26 cellular contexts compared by ENCODE assay signal in the genomic region with DNA sequence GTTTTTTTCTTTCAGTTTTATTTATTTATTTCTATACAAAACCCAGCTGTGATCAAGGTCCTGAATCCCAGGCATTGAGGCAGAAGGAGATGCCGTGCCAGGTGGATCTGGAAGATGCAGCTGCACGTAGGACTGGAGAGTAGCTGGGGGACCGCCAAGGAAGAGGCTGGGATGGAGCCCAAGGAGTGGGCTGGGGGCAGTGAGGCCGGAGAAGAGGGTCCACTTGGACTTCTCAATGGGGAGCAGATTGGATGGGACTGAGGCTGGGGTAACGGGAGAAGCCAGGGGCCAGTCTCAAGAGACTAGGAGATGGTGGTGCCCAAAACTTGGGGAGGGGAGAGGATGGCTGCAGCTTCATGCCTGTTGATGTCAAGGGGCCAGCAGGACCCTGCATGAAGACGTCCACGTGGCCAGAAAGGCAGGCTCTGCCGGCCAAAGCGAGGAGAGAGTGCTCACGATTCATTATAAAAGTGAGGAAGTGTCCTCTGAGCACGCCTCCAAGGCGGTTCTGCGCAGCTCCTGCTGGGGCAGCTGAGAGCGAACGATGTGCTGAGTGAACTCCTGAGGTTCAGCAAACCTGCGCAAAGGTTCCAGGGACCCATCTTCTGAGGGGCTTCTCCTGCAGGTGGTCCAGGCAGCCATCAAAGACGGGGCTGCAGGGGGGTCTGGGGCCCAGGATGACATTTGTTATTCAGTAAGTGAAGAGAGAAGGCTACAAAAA.
"Had no signal": no experiment of that assay in that cellular context is flagged by ENCODE, and none has a peak within 500 bp of the region (broad histone marks: within the 10 kb centered on the region; RNA-seq: fewer than 3 reads in every experiment).

No MANE protein-coding gene starts in this region.

- H3K4me1 ChIP-seq: ascending aorta, body of pancreas had no signal

- H3K36me3 Mint-ChIP-seq: activated naive CD4-positive, alpha-beta T cell treated with anti-CD3 and anti-CD28 coated beads, Interleukin-2, amount 50 U/mL, for 72 hours had no signal

- H3K4me1 Mint-ChIP-seq: activated naive CD8-positive, alpha-beta T cell treated with anti-CD3 and anti-CD28 coated beads, Interleukin-2, amount 50 U/mL, for 24 hours had no signal

- H3K36me3 ChIP-seq: ascending aorta had no signal

- H3K27ac ChIP-seq: ascending aorta, body of pancreas had no signal

- H3K4me3 Mint-ChIP-seq: activated CD8-positive, alpha-beta T cell treated with anti-CD3 and anti-CD28 coated beads for 36 hours; activated naive CD8-positive, alpha-beta T cell treated with anti-CD3 and anti-CD28 coated beads, Interleukin-2, amount 50 U/mL, for 24 hours; activated T-helper 1 cell treated with anti-CD3 and anti-CD28 coated beads, Interleukin-12 subunit alpha, Interleukin-12 subunit beta, Interleukin-2, Interleukin-4 antibody, amounts not matched to agents 30 ng/mL and 10 ng/mL and 1 ng/mL, durations not matched to agents 14 hours and 24 hours and 36 hours; T-helper 1 cell treated with Interleukin-12 subunit alpha and Interleukin-12 subunit beta and Interleukin-4 antibody, amounts not matched to agents 30 μg/mL and 1 μg/mL, for 36 hours had no signal

- H3K9me3 Mint-ChIP-seq: activated naive CD4-positive, alpha-beta T cell treated with anti-CD3 and anti-CD28 coated beads, Interleukin-2, amount 50 U/mL, for 72 hours; activated naive CD8-positive, alpha-beta T cell treated with anti-CD3 and anti-CD28 coated beads, Interleukin-2, amount 50 U/mL, for 24 hours; activated T-helper 1 cell treated with anti-CD3 and anti-CD28 coated beads, Interleukin-12 subunit alpha, Interleukin-12 subunit beta, Interleukin-2, Interleukin-4 antibody, amounts not matched to agents 30 ng/mL and 10 ng/mL and 1 ng/mL, durations not matched to agents 14 hours and 24 hours and 36 hours; T-helper 1 cell treated with Interleukin-12 subunit alpha and Interleukin-12 subunit beta and Interleukin-4 antibody, amounts not matched to agents 30 μg/mL and 1 μg/mL, for 36 hours had no signal

- DNase-seq: activated CD4-positive, alpha-beta T cell treated with anti-CD3 and anti-CD28 coated beads for 4 hours; activated CD8-positive, alpha-beta memory T cell treated with anti-CD3 and anti-CD28 coated beads, Interleukin-2, amount 50 U/mL, for 4 hours; activated CD8-positive, alpha-beta T cell treated with anti-CD3 and anti-CD28 coated beads for 36 hours; activated effector memory CD4-positive, alpha-beta T cell treated with Interleukin-2 at 50 U/mL for 16 hours; activated naive CD4-positive, alpha-beta T cell; activated naive CD8-positive, alpha-beta T cell treated with anti-CD3 and anti-CD28 coated beads, Interleukin-2, amount 50 U/mL, for 24 hours; activated T-cell treated with anti-CD3 and anti-CD28 coated beads, Interleukin-2, amount 50 U/mL, for 1 hour; amniotic stem cell; body of pancreas; KBM-7; MV-4-11; NCI-H1105; NCI-H1436; NCI-H1694 treated with DMSO at 0.1 percent for 48 hours; NCI-H2029 treated with DMSO at 0.1 percent for 48 hours; NCI-H345; NCI-H510A; NCI-H526 treated with DMSO at 0.1 percent for 48 hours; NCI-H82; SHP77 had no signal

- H3K27me3 Mint-ChIP-seq: activated CD8-positive, alpha-beta T cell treated with anti-CD3 and anti-CD28 coated beads for 36 hours had no signal

- H3K27me3 ChIP-seq: ascending aorta, body of pancreas had no signal

- ATAC-seq: activated CD4-positive, CD25-positive, alpha-beta regulatory T cell treated with anti-CD3 and anti-CD28 coated beads, Interleukin-2, amount 50 U/mL, for 24 hours; activated CD8-positive, alpha-beta T cell treated with anti-CD3 and anti-CD28 coated beads for 36 hours; activated naive CD4-positive, alpha-beta T cell treated with anti-CD3 and anti-CD28 coated beads, Interleukin-2, amount 50 U/mL, for 72 hours; activated naive CD8-positive, alpha-beta T cell treated with anti-CD3 and anti-CD28 coated beads, Interleukin-2, amount 50 U/mL, for 24 hours; body of pancreas had no signal

- H3K9me3 ChIP-seq: ascending aorta, body of pancreas had no signal

- FAIRE-seq: bronchial epithelial cell had no signal

- H3K4me3 ChIP-seq: ascending aorta, body of pancreas had no signal
